Comparison of ENCODE assay signal across 12 cellular contexts in the genomic region with DNA sequence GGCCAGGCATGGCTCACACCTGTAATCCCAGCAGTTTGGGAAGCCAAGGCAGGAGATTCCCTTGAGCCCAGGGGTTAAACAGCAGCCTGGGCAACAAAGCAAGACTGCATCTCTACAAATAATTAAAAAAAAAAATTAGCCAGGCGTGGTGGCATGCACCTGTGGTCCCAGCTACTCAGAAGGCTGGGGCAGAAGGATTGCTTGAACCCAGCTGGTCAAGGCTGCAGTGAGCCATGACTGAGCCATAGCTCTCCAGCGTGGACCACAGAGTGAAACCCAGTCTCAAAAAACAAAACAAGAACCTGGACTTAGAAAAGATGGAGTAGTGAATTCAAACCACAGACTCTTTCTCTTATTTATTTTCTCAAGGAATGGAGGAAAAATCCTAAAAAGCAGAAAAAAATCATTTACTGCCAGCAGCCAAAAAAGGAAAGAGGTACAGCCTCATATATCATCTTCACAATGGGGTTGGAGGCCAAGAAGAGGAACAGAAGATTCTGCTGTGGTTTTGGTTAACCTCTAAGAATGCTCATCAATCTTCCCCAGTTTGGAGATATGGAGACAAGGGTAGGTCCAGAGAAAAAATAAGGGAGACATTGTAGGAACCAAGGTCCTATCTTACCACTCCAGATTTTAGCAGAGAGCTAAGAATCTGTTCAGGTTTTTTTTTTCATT. TPM values are rescaled to one million over a fixed set of nuclear protein-coding genes. Genes with fewer than 3 reads are reported as not detected.
A peak's percentile ranks its signal among the peaks of the same experiment; 100 is the strongest.
DNase-seq lines count a peak whose midpoint lies in the region; ATAC-seq and TF ChIP-seq lines count a peak whose summit lies in the region.
"Had no signal": no experiment of that assay in that cellular context is flagged by ENCODE, and none has a peak within 500 bp of the region (broad histone marks: within the 10 kb centered on the region; RNA-seq: fewer than 3 reads in every experiment).

No MANE protein-coding gene starts in this region.

- 32% methylated on average over 2 of the region's 2 CpGs for WGBS in right lobe of liver (ENCODE audit: insufficient coverage, low coverage, low lambda C conversion rate, missing lambda C conversion rate)

- ATAC-seq in GM19468 (IDR thresholded peaks at IDR 0.05; ENCODE audit: extremely low read depth, unreplicated experiment): peak; percentile 62
- peak; percentile 36 for ATAC-seq in HG03060 (IDR thresholded peaks at IDR 0.05; ENCODE audit: low read depth, unreplicated experiment)
- no peak for ATAC-seq in right lobe of liver

- no peaks in the 10 kb centered on the region for H3K27me3 ChIP-seq in right lobe of liver
- H3K27me3 ChIP-seq: neutrophil had no signal

- no peaks in the 10 kb centered on the region for H3K4me1 ChIP-seq in right lobe of liver

- peak; percentile 59 for DNase-seq in EH (ENCODE audit: low read depth)
- peak; percentile 97 for DNase-seq in NOMO-1 treated with DMSO at 0.1 percent for 48 hours (lab: John Stamatoyannopoulos, UW; ENCODE audit: unreplicated experiment)
- no peak for DNase-seq in right lobe of liver
- no peak for DNase-seq in stimulated activated CD4-positive, alpha-beta T cell treated with anti-CD3 and anti-CD28 coated beads, Interleukin-2, amount 100 ng/mL, for 24 hours
- no peak for DNase-seq in C1 segment of cervical spinal cord (lab: John Stamatoyannopoulos, UW)
- DNase-seq in HCEC 1CT: no peak
- DNase-seq: effector CD8-positive, alpha-beta T cell; immature natural killer cell; NCI-H526 had no signal

- TF ChIP-seq POLR2A in right lobe of liver (IDR thresholded peaks at IDR 0.05): no peak

- H3K9me3 ChIP-seq in right lobe of liver: no peaks in the 10 kb centered on the region
- H3K9me3 ChIP-seq: neutrophil had no signal

- no peak overlapping the region for H3K27ac ChIP-seq in right lobe of liver
- H3K27ac ChIP-seq: neutrophil had no signal

- H3K4me3 ChIP-seq in right lobe of liver: no peak overlapping the region

- intact Hi-C loops in right lobe of liver (cut with DNase I): no loop called here

- no peaks in the 10 kb centered on the region for H3K36me3 ChIP-seq in right lobe of liver
- H3K36me3 ChIP-seq: neutrophil had no signal

- no peak for TF ChIP-seq CTCF in right lobe of liver (IDR thresholded peaks at IDR 0.05)

RNA-seq across cellular contexts. Expression of a gene that starts 40.0 kb away (rescaled TPM):
- 10 to 100 TPM in 2 of 6 experiments, 1 to 10 TPM in 4; 3.9 to 13.1 (median 6.9) TPM for total RNA-seq in right lobe of liver

Comparison
In these comparisons a context has a peak if more than half of its experiments do, and no peak if none do; other contexts are left out.
1. DNase-seq: peak in EH (single experiment) and NOMO-1 treated with DMSO at 0.1 percent for 48 hours (single experiment); none in right lobe of liver (0 of 3), stimulated activated CD4-positive, alpha-beta T cell treated with anti-CD3 and anti-CD28 coated beads, Interleukin-2, amount 100 ng/mL, for 24 hours (0 of 2), C1 segment of cervical spinal cord (0 of 14) and HCEC 1CT (single experiment).
2. ATAC-seq: peak in GM19468 (single experiment) and HG03060 (single experiment); none in right lobe of liver (0 of 4).